ENCODE assay signal across 4 cellular contexts in genomic region chr6:74343321-74343720, GRCh38.
DNase-seq lines count a peak whose midpoint lies in the region; ATAC-seq, FAIRE-seq and TF ChIP-seq lines count a peak whose summit lies in the region.
"Not testable (repeated sequence)": the region's sequence is repeated elsewhere in the genome, so short reads cannot be mapped to it uniquely, and the experiment has no call there.

No MANE protein-coding gene starts in this region.

- TF ChIP-seq CTCF in BE2C (IDR thresholded peaks at IDR 0.05; ENCODE audit: low read depth, low read length); kidney (IDR thresholded peaks at IDR 0.05; ENCODE audit: borderline replicate concordance, extremely low read depth, insufficient read depth): not testable (repeated sequence)

- H3K27me3 ChIP-seq in BE2C; right cardiac atrium (ENCODE audit: control insufficient read depth, insufficient read depth): not testable (repeated sequence)

- DNase-seq in BE2C: peak; percentile 4
- DNase-seq in cardiac septum (ENCODE audit: low spot score): peak; percentile 72
- DNase-seq in right cardiac atrium: peak in 2 of 3 donors; percentile 20 to 23
- DNase-seq in kidney: peak; percentile 36

- intact Hi-C loops in cardiac septum (cut with DNase I): loop anchor here (10.0 kb wide), 1 partner anchor 861 kb away; the partner anchor contains the start of gene COL12A1
- intact Hi-C loops in right cardiac atrium (cut with DNase I); kidney (cut with DNase I): not testable (repeated sequence)

- not testable (repeated sequence) for H3K4me3 ChIP-seq in BE2C (ENCODE audit: low read depth, low read length); right cardiac atrium (ENCODE audit: low read length); kidney (ENCODE audit: low read length in 2 of 2)

- ATAC-seq in right cardiac atrium: not testable (repeated sequence)

- H3K9ac ChIP-seq in kidney (ENCODE audit: low read length in 2 of 2): not testable (repeated sequence)

- WGBS in right cardiac atrium: 87% methylated on average over 6 of the region's 6 CpGs

- not testable (repeated sequence) for H3K9me3 ChIP-seq in BE2C; right cardiac atrium (ENCODE audit: control insufficient read depth, low read length); kidney (ENCODE audit: control insufficient read depth in 1 of 2, low read length in 2 of 2)

- not testable (repeated sequence) for FAIRE-seq in kidney (lab: Jason Lieb, UNC)

- H3K4me1 ChIP-seq in BE2C; right cardiac atrium (ENCODE audit: control insufficient read depth, insufficient read depth, low read length); kidney (ENCODE audit: control insufficient read depth in 1 of 2, insufficient read depth in 1 of 2, low read depth in 1 of 2, low read length in 2 of 2): not testable (repeated sequence)

- not testable (repeated sequence) for H3K27ac ChIP-seq in right cardiac atrium (ENCODE audit: low read length); kidney (ENCODE audit: low read depth in 2 of 2, low read length in 2 of 2)

- not testable (repeated sequence) for H3K36me3 ChIP-seq in BE2C; kidney (ENCODE audit: control insufficient read depth in 1 of 2, insufficient read depth in 2 of 2, low read length in 2 of 2)

Comparison
In these comparisons a context has a peak if more than half of its experiments do, and no peak if none do; other contexts are left out.
1. DNase-seq: peak in every context shown above with its lines; median percentile 72 in cardiac septum; 36 in kidney; 22 in right cardiac atrium; 4 in BE2C.